Comparison of ENCODE assay signal across 9 cellular contexts in the genomic region with DNA sequence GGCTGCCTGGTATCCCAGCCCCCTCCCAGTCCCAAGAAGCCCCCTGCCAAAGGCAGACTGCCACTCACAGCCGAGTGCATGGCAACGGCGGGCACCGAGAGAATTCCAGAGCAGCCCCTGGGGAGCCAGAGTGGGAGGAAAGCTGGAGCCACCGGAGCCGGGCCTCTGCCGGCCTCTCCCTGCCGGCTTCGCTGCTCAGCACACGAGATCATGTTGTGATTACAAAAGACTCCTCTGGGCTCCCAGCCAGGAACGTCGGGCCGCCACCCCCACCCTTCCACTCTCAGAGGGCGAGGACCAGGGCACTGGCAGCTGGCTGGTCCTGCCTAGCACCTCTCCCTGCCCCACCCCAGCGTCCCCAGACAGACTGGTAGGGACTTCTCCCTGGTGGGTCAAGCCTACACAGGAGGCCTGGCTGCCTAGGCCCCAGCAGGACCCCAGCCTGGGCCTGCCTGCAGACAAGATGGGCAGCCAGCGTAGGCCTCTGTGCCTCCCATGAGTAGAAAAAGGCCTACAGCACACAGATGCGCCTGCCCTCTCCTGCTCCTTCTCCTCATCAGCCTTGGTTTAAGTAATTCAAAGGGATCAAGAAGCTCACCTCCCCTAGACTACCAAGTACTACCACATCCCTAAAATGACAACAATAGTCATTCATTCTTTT. TPM values are rescaled to one million over a fixed set of nuclear protein-coding genes. Genes with fewer than 3 reads are reported as not detected.
DNase-seq lines count a peak whose midpoint lies in the region; ATAC-seq and TF ChIP-seq lines count a peak whose summit lies in the region.
"Had no signal": no experiment of that assay in that cellular context is flagged by ENCODE, and none has a peak within 500 bp of the region (broad histone marks: within the 10 kb centered on the region; RNA-seq: fewer than 3 reads in every experiment).

A gene (minus strand): TSS at position 200 of the 661 bp plus-strand sequence. CDS start 120 bp downstream, at position 80.

- no CpG with 5 or more reads among the region's 17 CpGs for WGBS in mesendoderm (ENCODE audit: extremely low coverage, insufficient coverage, low lambda C conversion rate)

- H3K4me3 ChIP-seq in Panc1 (ENCODE audit: low read depth in 2 of 2, low read length in 2 of 2) (peak within 1 kb of the TSS; percentile 37 to 61), mesendoderm (ENCODE audit: low read length) (no peak within 1 kb of the TSS)

- no peak for TF ChIP-seq CTCF in Panc1 (IDR thresholded peaks at IDR 0.05)

- CTCF ChIA-PET in Panc1 (lab: Charles Lee): interaction anchor here (0.6 to 3.7 kb wide), 3 partner anchors 19 to 51 kb away, joined by 5 to 30 read pairs (median 5); a partner anchor contains a TSS

- in situ Hi-C loops in Panc1 (cut with HindIII; ENCODE audit: low pct_unique_long_range_greater_than_20kb, low sequenced_read_pairs) (no loop called here), endometrial microvascular endothelial cells (cut with HindIII; ENCODE audit: inconsistent ontology term, low pct_unique_long_range_greater_than_20kb, low sequenced_read_pairs) (no loop called here)

- H3K18ac ChIP-seq in mesendoderm (ENCODE audit: low read length): no peak within 1 kb of the TSS

- peak within 1 kb of the TSS; percentile 45 for H3K56ac ChIP-seq in mesendoderm (ENCODE audit: low read length)

- peak within 1 kb of the TSS; percentile 94 for H3K27ac ChIP-seq in Panc1 (ENCODE audit: low read length)
- no peak within 1 kb of the TSS for H3K27ac ChIP-seq in mesendoderm (ENCODE audit: low read depth, low read length)

- no peaks in the 10 kb centered on the region for H3K27me3 ChIP-seq in Panc1 (ENCODE audit: control insufficient read depth, insufficient read depth, low read length)
- H3K27me3 ChIP-seq in mesendoderm (ENCODE audit: insufficient read depth, low read length, poor library complexity): no peaks in the 10 kb centered on the region

- H2AK5ac ChIP-seq in mesendoderm (ENCODE audit: low read length): no peak within 1 kb of the TSS

- H2BK5ac ChIP-seq in mesendoderm (ENCODE audit: low read length): no peak within 1 kb of the TSS

- H3K27me3 Mint-ChIP-seq in T-helper 17 cell: no peaks in the 10 kb centered on the region

- no peaks in the 10 kb centered on the region for H3K9me3 ChIP-seq in Panc1 (ENCODE audit: control insufficient read depth, insufficient read depth, low read depth, low read length)
- H3K9me3 ChIP-seq in T-helper 17 cell (ENCODE audit: control insufficient read depth, low read length, poor library complexity, severe bottlenecking): no peaks in the 10 kb centered on the region

- H4K8ac ChIP-seq in mesendoderm (ENCODE audit: low read depth, low read length): no peak within 1 kb of the TSS

- no peak within 1 kb of the TSS for H3K4ac ChIP-seq in mesendoderm (ENCODE audit: low read depth, low read length)

- H3K27ac Mint-ChIP-seq in T-helper 17 cell: no peak within 1 kb of the TSS
- H3K27ac Mint-ChIP-seq: B cell had no signal

- peaks cover 6% of the 10 kb centered on the region for H3K4me1 Mint-ChIP-seq in T-helper 17 cell

- no peak within 1 kb of the TSS for H3K4me3 Mint-ChIP-seq in T-helper 17 cell
- H3K4me3 Mint-ChIP-seq: B cell had no signal

- no peak within 1 kb of the TSS for H2BK15ac ChIP-seq in mesendoderm (replicated peaks; ENCODE audit: low read depth)

- H3K4me2 ChIP-seq in mesendoderm (ENCODE audit: low read length): no peak within 1 kb of the TSS

- no peaks in the 10 kb centered on the region for H3K79me1 ChIP-seq in mesendoderm (ENCODE audit: low read length)

- H2BK120ac ChIP-seq in mesendoderm (ENCODE audit: low read depth, low read length): no peak within 1 kb of the TSS

- no peaks in the 10 kb centered on the region for H3K79me2 ChIP-seq in mesendoderm (ENCODE audit: control insufficient read depth, insufficient read depth, low read length)

- DNase-seq in NCI-H187 (lab: John Stamatoyannopoulos, UW) (peak; percentile 23 to 44), NCI-H187 treated with DMSO at 0.1 percent for 48 hours (lab: John Stamatoyannopoulos, UW) (no peak), Panc1 (ENCODE audit: low read depth, low spot score) (no peak), mesendoderm (no peak), ureter (ENCODE audit: low spot score) (peak; percentile 97), T-helper 17 cell (no peak)

- no peak within 1 kb of the TSS for H4K5ac ChIP-seq in mesendoderm (ENCODE audit: low read length)

- no peaks in the 10 kb centered on the region for H3K36me3 Mint-ChIP-seq in T-helper 17 cell (ENCODE audit: low read depth)

- no peak within 1 kb of the TSS for H3K9ac ChIP-seq in mesendoderm (ENCODE audit: low read length)

- H3K4me1 ChIP-seq in Panc1 (ENCODE audit: control insufficient read depth, insufficient read depth, low read length) (peaks cover 60% of the 10 kb centered on the region), mesendoderm (ENCODE audit: control insufficient read depth, low read depth, low read length) (no peaks in the 10 kb centered on the region)

- no peak within 1 kb of the TSS for H3K23ac ChIP-seq in mesendoderm (ENCODE audit: low read length)

- ATAC-seq in Panc1: peak; percentile 46
- no peak for ATAC-seq in HG03196 (IDR thresholded peaks at IDR 0.05; ENCODE audit: unreplicated experiment)
- ATAC-seq in T-helper 17 cell: no peak

- BruUV-seq in Panc1 (replicated peaks; lab: Mats Ljungman, UMichigan): no TSS peak

- intact Hi-C loops in Panc1 (cut with micrococcal nuclease; ENCODE audit: unreplicated experiment): no loop called here

- H3K36me3 ChIP-seq in Panc1 (ENCODE audit: control insufficient read depth, insufficient read depth, low read length): no peaks in the 10 kb centered on the region
- H3K36me3 ChIP-seq in mesendoderm (ENCODE audit: control insufficient read depth, insufficient read depth, low read length): no peaks in the 10 kb centered on the region

- POLR2A ChIA-PET in Panc1 (lab: Charles Lee): interaction anchor here (0.6 to 0.7 kb wide), 2 partner anchors 15 to 77 kb away, joined by 3 to 5 read pairs; no protein-coding TSS in a partner anchor

RNA-seq across cellular contexts. Expression of the gene that starts here (rescaled TPM):
- total RNA-seq in Panc1 (2021; ENCODE audit: unreplicated experiment) (55.9 TPM), endometrial microvascular endothelial cells (ENCODE audit: inconsistent ontology term) (16.1 TPM), ureter (56.5 TPM), T-helper 17 cell (1 to 10 TPM; 4.1 to 5.3 TPM)
- polyA plus RNA-seq in Panc1 (2012; ENCODE audit: insufficient read length): 29.9 TPM
- 0.44 TPM for polyA plus RNA-seq in mesendoderm (2013, experiment 1 of 2)
- 0.29 TPM for polyA plus RNA-seq in mesendoderm (2013, experiment 2 of 2)

Comparison
In these comparisons a context has a peak if more than half of its experiments do, and no peak if none do; other contexts are left out.
1. DNase-seq: peak in NCI-H187 (2 of 2) and ureter (single experiment); none in NCI-H187 treated with DMSO at 0.1 percent for 48 hours (single experiment), Panc1 (single experiment), mesendoderm (single experiment) and T-helper 17 cell (0 of 3).